ENCODE assay signal across 1 cellular context in the genomic region with DNA sequence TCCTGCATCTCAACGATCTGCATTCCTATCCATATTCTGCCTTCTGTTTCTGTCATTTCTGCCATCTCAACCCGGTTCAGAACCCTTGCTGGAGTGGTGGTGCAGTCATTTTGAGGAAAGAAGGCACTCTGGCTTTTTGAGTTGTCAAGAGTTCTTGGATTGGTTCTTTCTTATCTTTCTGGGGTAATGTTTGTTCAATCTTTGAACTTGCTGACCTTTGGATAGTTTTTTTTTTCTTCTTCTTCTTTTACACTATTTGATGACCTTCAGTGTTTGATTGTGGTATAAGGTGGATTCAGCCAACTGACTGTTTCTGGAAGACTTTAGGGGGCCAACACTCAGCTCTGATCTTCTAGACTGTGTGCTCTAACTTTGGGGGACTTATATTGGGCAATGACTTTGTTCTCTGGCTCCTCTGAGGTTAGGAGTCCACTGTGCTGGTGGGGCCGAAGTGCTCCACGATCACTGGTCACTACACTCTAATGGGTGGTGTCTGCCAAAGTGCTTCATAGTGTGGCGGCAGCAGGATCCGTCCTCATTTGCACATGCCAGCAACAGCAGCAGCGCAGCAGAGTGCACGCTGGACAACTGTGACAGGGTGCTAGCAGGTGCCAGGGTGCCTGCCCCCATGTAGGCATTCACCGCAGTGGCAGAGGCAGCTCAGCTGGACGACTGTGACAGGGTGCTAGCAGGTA.
TF ChIP-seq lines count a peak whose summit lies in the region.

No MANE protein-coding gene starts in this region.

TF ChIP-seq in liver, 16 proteins besides CTCF, POLR2A, EP300 and RAD21 (continued from another document):
- TF ChIP-seq, protein P1, sequence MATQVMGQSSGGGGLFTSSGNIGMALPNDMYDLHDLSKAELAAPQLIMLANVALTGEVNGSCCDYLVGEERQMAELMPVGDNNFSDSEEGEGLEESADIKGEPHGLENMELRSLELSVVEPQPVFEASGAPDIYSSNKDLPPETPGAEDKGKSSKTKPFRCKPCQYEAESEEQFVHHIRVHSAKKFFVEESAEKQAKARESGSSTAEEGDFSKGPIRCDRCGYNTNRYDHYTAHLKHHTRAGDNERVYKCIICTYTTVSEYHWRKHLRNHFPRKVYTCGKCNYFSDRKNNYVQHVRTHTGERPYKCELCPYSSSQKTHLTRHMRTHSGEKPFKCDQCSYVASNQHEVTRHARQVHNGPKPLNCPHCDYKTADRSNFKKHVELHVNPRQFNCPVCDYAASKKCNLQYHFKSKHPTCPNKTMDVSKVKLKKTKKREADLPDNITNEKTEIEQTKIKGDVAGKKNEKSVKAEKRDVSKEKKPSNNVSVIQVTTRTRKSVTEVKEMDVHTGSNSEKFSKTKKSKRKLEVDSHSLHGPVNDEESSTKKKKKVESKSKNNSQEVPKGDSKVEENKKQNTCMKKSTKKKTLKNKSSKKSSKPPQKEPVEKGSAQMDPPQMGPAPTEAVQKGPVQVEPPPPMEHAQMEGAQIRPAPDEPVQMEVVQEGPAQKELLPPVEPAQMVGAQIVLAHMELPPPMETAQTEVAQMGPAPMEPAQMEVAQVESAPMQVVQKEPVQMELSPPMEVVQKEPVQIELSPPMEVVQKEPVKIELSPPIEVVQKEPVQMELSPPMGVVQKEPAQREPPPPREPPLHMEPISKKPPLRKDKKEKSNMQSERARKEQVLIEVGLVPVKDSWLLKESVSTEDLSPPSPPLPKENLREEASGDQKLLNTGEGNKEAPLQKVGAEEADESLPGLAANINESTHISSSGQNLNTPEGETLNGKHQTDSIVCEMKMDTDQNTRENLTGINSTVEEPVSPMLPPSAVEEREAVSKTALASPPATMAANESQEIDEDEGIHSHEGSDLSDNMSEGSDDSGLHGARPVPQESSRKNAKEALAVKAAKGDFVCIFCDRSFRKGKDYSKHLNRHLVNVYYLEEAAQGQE (IDR thresholded peaks at IDR 0.05), result no peak
- TF ChIP-seq, protein P2, sequence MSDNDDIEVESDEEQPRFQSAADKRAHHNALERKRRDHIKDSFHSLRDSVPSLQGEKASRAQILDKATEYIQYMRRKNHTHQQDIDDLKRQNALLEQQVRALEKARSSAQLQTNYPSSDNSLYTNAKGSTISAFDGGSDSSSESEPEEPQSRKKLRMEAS (IDR thresholded peaks at IDR 0.05), result no peak
- TF ChIP-seq TAF1 (conservative IDR thresholded peaks at IDR 0.05), result no peak
